ENCODE assay signal across 28 cellular contexts in the genomic region with DNA sequence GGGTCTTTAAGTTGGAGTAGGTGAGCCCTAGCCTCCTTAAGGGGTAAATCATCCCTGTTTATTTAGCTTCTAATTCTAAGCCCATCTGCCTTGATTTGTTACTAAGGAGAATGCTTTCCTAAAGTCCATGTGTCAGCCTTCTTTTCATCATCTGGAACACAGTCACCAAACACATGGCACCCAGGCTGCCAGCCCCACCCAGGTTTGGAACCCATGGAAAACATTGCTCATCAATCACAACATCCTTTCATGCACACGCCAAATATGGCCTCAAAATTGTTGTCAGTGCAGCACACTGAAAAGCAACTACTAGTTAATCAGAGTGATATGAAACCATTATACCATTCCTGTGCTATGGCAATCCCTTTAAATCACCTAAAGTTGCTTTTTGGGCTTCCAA.
"Had no signal": no experiment of that assay in that cellular context is flagged by ENCODE, and none has a peak within 500 bp of the region (broad histone marks: within the 10 kb centered on the region; RNA-seq: fewer than 3 reads in every experiment).

No MANE protein-coding gene starts in this region.

- H3K4me1 Mint-ChIP-seq: naive thymus-derived CD8-positive, alpha-beta T cell; stimulated activated naive B cell treated with anti-CD40 and anti-IgM and Interleukin-4, amounts not matched to agents 10 μg/mL and 1 μg/mL and 100 μg/mL, for 72 hours had no signal

- H3K4me3 ChIP-seq: left lung, lower lobe of right lung, right atrium auricular region, right lobe of liver, skin epidermis, stomach, suprapubic skin, thoracic aorta, tibial artery, upper lobe of right lung had no signal

- H3K4me1 ChIP-seq: left lung, lower lobe of right lung, parathyroid adenoma, right atrium auricular region, right lobe of liver, stomach, suprapubic skin, tibial artery, upper lobe of right lung had no signal

- H3K36me3 Mint-ChIP-seq: naive thymus-derived CD8-positive, alpha-beta T cell; stimulated activated naive B cell treated with anti-CD40 and anti-IgM and Interleukin-4, amounts not matched to agents 10 μg/mL and 1 μg/mL and 100 μg/mL, for 72 hours had no signal

- H2AFZ ChIP-seq: parathyroid adenoma had no signal

- H3K9me3 ChIP-seq: left lung, lower lobe of right lung, neutrophil, right lobe of liver, stomach, suprapubic skin, thoracic aorta, tibial artery, upper lobe of right lung had no signal

- H3K27me3 ChIP-seq: left lung, neutrophil, right atrium auricular region, right lobe of liver, stomach, suprapubic skin, tibial artery, upper lobe of right lung had no signal

- H3K27ac Mint-ChIP-seq: nephron; stimulated activated naive B cell treated with anti-CD40 and anti-IgM and Interleukin-4, amounts not matched to agents 10 μg/mL and 1 μg/mL and 100 μg/mL, for 72 hours had no signal

- DNase-seq: hippocampal formation; kidney glomerular epithelial cell; left cardiac atrium; left lung; lower lobe of right lung; mammary epithelial cell; mesenchymal stem cell; naive thymus-derived CD8-positive, alpha-beta T cell; occipital lobe; right lobe of liver; stimulated activated CD4-positive, alpha-beta T cell treated with anti-CD3 and anti-CD28 coated beads, Interleukin-12 subunit alpha, Interleukin-12 subunit beta, amount 100 ng/mL, for 4 hours; stimulated activated CD4-positive, alpha-beta T cell treated with anti-CD3 and anti-CD28 coated beads, Interleukin-15, amount 100 ng/mL, for 24 hours; stimulated activated CD4-positive, alpha-beta T cell treated with anti-CD3 and anti-CD28 coated beads, Interleukin-2, amount 100 ng/mL, for 24 hours; stimulated activated CD4-positive, alpha-beta T cell treated with anti-CD3 and anti-CD28 coated beads, Interleukin-4, amount 100 ng/mL, for 1 hour; stimulated activated naive B cell treated with anti-CD40 and anti-IgM and Interleukin-4, amounts not matched to agents 10 μg/mL and 1 μg/mL and 100 μg/mL, for 72 hours; stimulated activated naive CD8-positive, alpha-beta T cell treated with anti-CD3 and anti-CD28 coated beads, Interleukin-15, Interleukin-2, amounts not matched to agents 100 U/mL and 50 U/mL, for 24 hours; stomach; tibial artery; trophoblast cell; upper lobe of right lung had no signal

- H3K27ac ChIP-seq: left lung, lower lobe of right lung, neutrophil, parathyroid adenoma, right atrium auricular region, right lobe of liver, skin epidermis, stomach, suprapubic skin, thoracic aorta, tibial artery, upper lobe of right lung had no signal

- H3K9ac ChIP-seq: parathyroid adenoma had no signal

- H3K27me3 Mint-ChIP-seq: stimulated activated naive B cell treated with anti-CD40 and anti-IgM and Interleukin-4, amounts not matched to agents 10 μg/mL and 1 μg/mL and 100 μg/mL, for 72 hours had no signal

- ATAC-seq: left cardiac atrium; left lung; lower lobe of right lung; naive thymus-derived CD8-positive, alpha-beta T cell; right lobe of liver; stimulated activated naive B cell treated with anti-CD40 and anti-IgM and Interleukin-4, amounts not matched to agents 10 μg/mL and 1 μg/mL and 100 μg/mL, for 72 hours; stimulated activated naive CD8-positive, alpha-beta T cell treated with anti-CD3 and anti-CD28 coated beads, Interleukin-15, Interleukin-2, amounts not matched to agents 100 U/mL and 50 U/mL, for 24 hours; upper lobe of right lung had no signal

- H3K4me3 Mint-ChIP-seq: naive thymus-derived CD8-positive, alpha-beta T cell; nephron; neural crest cell; stimulated activated naive B cell treated with anti-CD40 and anti-IgM and Interleukin-4, amounts not matched to agents 10 μg/mL and 1 μg/mL and 100 μg/mL, for 72 hours had no signal

- H3K36me3 ChIP-seq: left lung, lower lobe of right lung, neutrophil, right atrium auricular region, right lobe of liver, stomach, suprapubic skin, thoracic aorta, tibial artery, upper lobe of right lung had no signal
